Comparison of ENCODE assay signal across 1 cellular context in genomic region chr20:14992071-14992654, GRCh38.
TF ChIP-seq lines count a peak whose summit lies in the region.

No MANE protein-coding gene starts in this region.

TF ChIP-seq in HepG2, 621 proteins besides CTCF, POLR2A, EP300 and RAD21 (continued from another document and continues in another):
- TF ChIP-seq TFE3 (CRISPR knock-in tag; IDR thresholded peaks at IDR 0.05) = no peak
- peak; percentile 36; the same call in 1 of the 2 replicates for TF ChIP-seq ZNF331 (CRISPR knock-in tag; IDR thresholded peaks at IDR 0.05)
- no peak for TF ChIP-seq ZMAT5 (CRISPR knock-in tag; IDR thresholded peaks at IDR 0.05; ENCODE audit: borderline replicate concordance, low read depth)
- no peak for TF ChIP-seq FUBP1 (CRISPR knock-in tag; IDR thresholded peaks at IDR 0.05; ENCODE audit: borderline replicate concordance)
- no peak for TF ChIP-seq SKI (IDR thresholded peaks at IDR 0.05; ENCODE audit: partially characterized antibody)
- peak; percentile 87 for TF ChIP-seq FOXA3 (CRISPR knock-in tag; IDR thresholded peaks at IDR 0.05)
- TF ChIP-seq ZNF512 (CRISPR knock-in tag; IDR thresholded peaks at IDR 0.05) = no peak
- TF ChIP-seq RFX5 (IDR thresholded peaks at IDR 0.05; ENCODE audit: low read depth, low read length) = no peak
- no peak for TF ChIP-seq KMT2B (CRISPR knock-in tag; IDR thresholded peaks at IDR 0.05)
- TF ChIP-seq ZNF407 (CRISPR knock-in tag; IDR thresholded peaks at IDR 0.05; ENCODE audit: not compliant biosample characterization) = no peak
- peak; percentile 65; the same call in 1 of the 2 replicates for TF ChIP-seq ZNF12 (CRISPR knock-in tag; IDR thresholded peaks at IDR 0.05)
- TF ChIP-seq BCL3 (CRISPR knock-in tag; IDR thresholded peaks at IDR 0.05) = no peak
- no peak for TF ChIP-seq LBX2 (CRISPR knock-in tag; IDR thresholded peaks at IDR 0.05; ENCODE audit: borderline replicate concordance)
- TF ChIP-seq CHD4 (IDR thresholded peaks at IDR 0.05; ENCODE audit: borderline replicate concordance, low read length) = peak; percentile 22; the same call in 1 of the 2 replicates
- TF ChIP-seq HMGXB4 (CRISPR knock-in tag; IDR thresholded peaks at IDR 0.05; ENCODE audit: borderline replicate concordance in 1 of 2, low read depth in 1 of 2) = no peak
- no peak for TF ChIP-seq ZBTB1 (CRISPR knock-in tag; IDR thresholded peaks at IDR 0.05; ENCODE audit: borderline replicate concordance)
- TF ChIP-seq CHD2 (IDR thresholded peaks at IDR 0.05; ENCODE audit: low read depth, low read length) = no peak
- TF ChIP-seq ZNF780A (CRISPR knock-in tag; IDR thresholded peaks at IDR 0.05) = no peak
- TF ChIP-seq ZNF891 (CRISPR knock-in tag; IDR thresholded peaks at IDR 0.05) = no peak
- TF ChIP-seq ZNF513 (CRISPR knock-in tag; conservative IDR thresholded peaks at IDR 0.05) = no peak
- TF ChIP-seq ZSCAN29 (CRISPR knock-in tag; conservative IDR thresholded peaks at IDR 0.05) = no peak
- TF ChIP-seq MLXIP (CRISPR knock-in tag; IDR thresholded peaks at IDR 0.05; ENCODE audit: borderline replicate concordance) = no peak
- no peak for TF ChIP-seq ZFYVE20 (CRISPR knock-in tag; IDR thresholded peaks at IDR 0.05; ENCODE audit: borderline replicate concordance, low read depth)
- peak; percentile 83; the same call in 1 of the 2 replicates for TF ChIP-seq HMG20A (CRISPR knock-in tag; IDR thresholded peaks at IDR 0.05; ENCODE audit: borderline replicate concordance)
- no peak for TF ChIP-seq ZFX (CRISPR knock-in tag; IDR thresholded peaks at IDR 0.05; ENCODE audit: low read depth)
- no peak for TF ChIP-seq HOXA3 (CRISPR knock-in tag; IDR thresholded peaks at IDR 0.05)
- TF ChIP-seq ZNF552 (CRISPR knock-in tag; IDR thresholded peaks at IDR 0.05; ENCODE audit: borderline replicate concordance) = no peak
- TF ChIP-seq ZNF790 (CRISPR knock-in tag; IDR thresholded peaks at IDR 0.05; ENCODE audit: borderline replicate concordance) = no peak
- no peak for TF ChIP-seq ZNF713 (CRISPR knock-in tag; IDR thresholded peaks at IDR 0.05)
- no peak for TF ChIP-seq KLF12 (CRISPR knock-in tag; IDR thresholded peaks at IDR 0.05; ENCODE audit: borderline replicate concordance)
- no peak for TF ChIP-seq ZC3H4 (CRISPR knock-in tag; IDR thresholded peaks at IDR 0.05; ENCODE audit: borderline replicate concordance)
- TF ChIP-seq SMAD3 (CRISPR knock-in tag; IDR thresholded peaks at IDR 0.05) = peak; percentile 69
- TF ChIP-seq RXRA (CRISPR knock-in tag; IDR thresholded peaks at IDR 0.05) = no peak
- peak; percentile 71; the same call in 1 of the 2 replicates for TF ChIP-seq MIER3 (CRISPR knock-in tag; IDR thresholded peaks at IDR 0.05; ENCODE audit: borderline replicate concordance)
